Comparison of ENCODE assay signal across 1 cellular context in genomic region chr1:247905899-247906503, GRCh38.
TF ChIP-seq lines count a peak whose summit lies in the region.

No MANE protein-coding gene starts in this region.

TF ChIP-seq in HepG2, 621 proteins besides CTCF, POLR2A, EP300 and RAD21:
- no peak for TF ChIP-seq SNRNP70 (IDR thresholded peaks at IDR 0.05; ENCODE audit: low read depth, low read length)
- TF ChIP-seq ZNF225 (CRISPR knock-in tag; IDR thresholded peaks at IDR 0.05) = no peak
- no peak for TF ChIP-seq ZNF296 (CRISPR knock-in tag; conservative IDR thresholded peaks at IDR 0.05)
- TF ChIP-seq MTF1 (CRISPR knock-in tag; IDR thresholded peaks at IDR 0.05) = no peak
- no peak for TF ChIP-seq CC2D1A (CRISPR knock-in tag; IDR thresholded peaks at IDR 0.05)
- no peak for TF ChIP-seq JDP2 (CRISPR knock-in tag; IDR thresholded peaks at IDR 0.05; ENCODE audit: borderline replicate concordance)
- no peak for TF ChIP-seq ARNT2 (CRISPR knock-in tag; IDR thresholded peaks at IDR 0.05; ENCODE audit: low read depth)
- TF ChIP-seq NONO (IDR thresholded peaks at IDR 0.05) = no peak
- TF ChIP-seq NONO (CRISPR knock-in tag; conservative IDR thresholded peaks at IDR 0.05) = no peak
- TF ChIP-seq KLF9 (CRISPR knock-in tag; IDR thresholded peaks at IDR 0.05; ENCODE audit: low read depth) = no peak
- no peak for TF ChIP-seq HNRNPL (IDR thresholded peaks at IDR 0.05; ENCODE audit: low read depth, low read length)
- no peak for TF ChIP-seq ZNF180 (CRISPR knock-in tag; IDR thresholded peaks at IDR 0.05; ENCODE audit: borderline replicate concordance, low read depth)
- no peak for TF ChIP-seq ETV6 (CRISPR knock-in tag; conservative IDR thresholded peaks at IDR 0.05)
- TF ChIP-seq SRSF4 (IDR thresholded peaks at IDR 0.05; ENCODE audit: low read depth, low read length, poor library complexity, severe bottlenecking) = no peak
- TF ChIP-seq RELA (CRISPR knock-in tag; IDR thresholded peaks at IDR 0.05) = no peak
- no peak for TF ChIP-seq DMAP1 (CRISPR knock-in tag; IDR thresholded peaks at IDR 0.05)
- TF ChIP-seq ZNF556 (CRISPR knock-in tag; IDR thresholded peaks at IDR 0.05; ENCODE audit: borderline replicate concordance) = no peak
- no peak for TF ChIP-seq ZNF3 (CRISPR knock-in tag; IDR thresholded peaks at IDR 0.05)
- TF ChIP-seq NFE2 (CRISPR knock-in tag; IDR thresholded peaks at IDR 0.05) = no peak
- TF ChIP-seq IRF2 (CRISPR knock-in tag; IDR thresholded peaks at IDR 0.05) = no peak
- TF ChIP-seq NCOA2 (CRISPR knock-in tag; IDR thresholded peaks at IDR 0.05) = no peak
